Comparison of ENCODE assay signal across 1 cellular context in the genomic region with DNA sequence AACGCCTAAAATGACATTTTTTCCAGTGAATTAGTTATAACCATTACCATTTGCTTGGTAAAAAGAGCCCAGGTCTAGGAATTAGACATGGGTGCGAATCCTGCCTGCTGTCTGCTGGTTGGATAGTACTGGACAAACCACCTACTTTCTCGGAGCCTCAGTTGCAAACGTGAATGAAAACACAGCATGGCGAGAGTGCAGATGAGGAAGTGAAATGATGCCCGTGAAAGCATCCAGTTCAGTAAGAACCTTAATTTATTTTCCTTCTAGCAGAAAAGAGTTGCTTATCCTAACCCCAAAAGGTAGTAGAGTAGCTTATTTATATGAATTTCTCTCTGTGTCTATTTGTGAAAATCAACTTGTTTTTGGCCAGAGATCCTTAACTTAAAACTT.
TF ChIP-seq lines count a peak whose summit lies in the region.

No MANE protein-coding gene starts in this region.

TF ChIP-seq in SK-N-SH, 30 proteins besides CTCF, POLR2A, EP300 and RAD21 (continued from another document):
- no peak for TF ChIP-seq ELF1 (IDR thresholded peaks at IDR 0.05)
- TF ChIP-seq, protein P1, sequence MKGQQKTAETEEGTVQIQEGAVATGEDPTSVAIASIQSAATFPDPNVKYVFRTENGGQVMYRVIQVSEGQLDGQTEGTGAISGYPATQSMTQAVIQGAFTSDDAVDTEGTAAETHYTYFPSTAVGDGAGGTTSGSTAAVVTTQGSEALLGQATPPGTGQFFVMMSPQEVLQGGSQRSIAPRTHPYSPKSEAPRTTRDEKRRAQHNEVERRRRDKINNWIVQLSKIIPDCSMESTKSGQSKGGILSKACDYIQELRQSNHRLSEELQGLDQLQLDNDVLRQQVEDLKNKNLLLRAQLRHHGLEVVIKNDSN (IDR thresholded peaks at IDR 0.05; ENCODE audit: borderline replicate concordance, low read depth), result no peak
- TF ChIP-seq GABPA (IDR thresholded peaks at IDR 0.05; ENCODE audit: low read depth), result no peak
- TF ChIP-seq, protein P2, sequence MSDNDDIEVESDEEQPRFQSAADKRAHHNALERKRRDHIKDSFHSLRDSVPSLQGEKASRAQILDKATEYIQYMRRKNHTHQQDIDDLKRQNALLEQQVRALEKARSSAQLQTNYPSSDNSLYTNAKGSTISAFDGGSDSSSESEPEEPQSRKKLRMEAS (IDR thresholded peaks at IDR 0.05; ENCODE audit: low read depth), result no peak
- no peak for TF ChIP-seq NRF1 (IDR thresholded peaks at IDR 0.05; ENCODE audit: low read depth, low read length)
- no peak for TF ChIP-seq TEAD4 (IDR thresholded peaks at IDR 0.05; ENCODE audit: borderline replicate concordance, insufficient read depth)
TF ChIP-seq in SK-N-SH: peak in this region for 0.
